In the genomic region with DNA sequence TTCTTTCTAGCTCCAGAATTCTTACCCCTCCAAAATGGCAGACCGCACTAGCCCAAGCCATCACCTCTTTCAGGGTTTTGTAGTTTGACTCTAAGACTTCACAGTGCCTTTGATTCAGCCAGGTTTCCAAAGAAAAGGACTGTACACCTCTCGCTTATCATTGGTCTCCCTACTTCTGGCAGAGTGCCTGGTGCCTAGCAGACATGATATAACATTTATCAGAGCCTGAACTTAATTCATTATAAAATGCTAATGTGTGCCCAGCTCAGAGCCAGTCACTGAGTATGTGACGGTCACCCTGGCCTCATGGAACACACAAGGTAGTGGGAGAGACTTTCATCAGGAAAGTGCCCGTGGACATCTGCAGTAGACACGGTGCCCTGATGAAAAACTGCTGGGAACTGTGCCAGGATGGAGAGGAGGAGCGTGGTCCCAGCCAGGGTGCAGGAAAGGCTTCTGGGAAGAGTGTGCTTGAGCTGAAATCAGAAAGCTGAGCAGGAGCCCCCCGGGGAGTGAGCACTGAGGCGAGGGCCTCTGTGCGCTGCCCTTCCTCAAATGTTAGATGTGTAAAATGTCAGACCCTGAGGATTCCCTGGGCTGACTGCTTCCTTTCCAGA, we compare ENCODE assay signal across 23 cellular contexts. TPM values are rescaled to one million over a fixed set of nuclear protein-coding genes. Genes with fewer than 3 reads are reported as not detected.
DNase-seq lines count a peak whose midpoint lies in the region; ATAC-seq, FAIRE-seq and TF ChIP-seq lines count a peak whose summit lies in the region.
"Had no signal": no experiment of that assay in that cellular context is flagged by ENCODE, and none has a peak within 500 bp of the region (broad histone marks: within the 10 kb centered on the region; RNA-seq: fewer than 3 reads in every experiment).

No MANE protein-coding gene starts in this region.

- H3K36me3 ChIP-seq in muscle layer of colon (ENCODE audit: insufficient read depth, low read length) = peaks cover 27% of the 10 kb centered on the region

- CTCF ChIA-PET in activated CD4-positive, alpha-beta memory T cell treated with anti-CD3 and anti-CD28 coated beads, Interleukin-2, amount 10 ng/mL, durations not matched to agents 7 days and 5 days (lab: Charles Lee) = interaction anchor here (0.6 to 0.7 kb wide), 4 partner anchors 48 to 360 kb away, joined by 3 to 4 read pairs (median 3); a partner anchor contains a TSS

- no peak for ATAC-seq in T-helper 17 cell
- ATAC-seq: activated T-cell treated with anti-CD3 and anti-CD28 coated beads, Interleukin-2, amount 50 U/mL, for 4 hours; HCT116; heart left ventricle; left lung; stimulated activated memory B cell treated with anti-CD40 and anti-IgM and Interleukin-4, amounts not matched to agents 10 μg/mL and 1 μg/mL and 100 μg/mL, for 72 hours had no signal

- no peaks in the 10 kb centered on the region for H3K9me3 Mint-ChIP-seq in activated CD4-positive, alpha-beta T cell treated with anti-CD3 and anti-CD28 coated beads, Interleukin-2, amount 10 ng/mL, durations not matched to agents 24 days and 14 days
- no peaks in the 10 kb centered on the region for H3K9me3 Mint-ChIP-seq in activated CD4-positive, alpha-beta memory T cell treated with anti-CD3 and anti-CD28 coated beads, Interleukin-2, amount 10 ng/mL, durations not matched to agents 7 days and 5 days
- H3K9me3 Mint-ChIP-seq: activated CD4-positive, alpha-beta memory T cell treated with anti-CD3 and anti-CD28 coated beads for 36 hours; activated T-cell treated with anti-CD3 and anti-CD28 coated beads, Interleukin-2, amount 50 U/mL, for 4 hours; CD4-positive, CD25-positive, alpha-beta regulatory T cell; stimulated activated memory B cell treated with anti-CD40 and anti-IgM and Interleukin-4, amounts not matched to agents 10 μg/mL and 1 μg/mL and 100 μg/mL, for 72 hours had no signal

- DNase-seq in activated CD4-positive, alpha-beta T cell treated with anti-CD3 and anti-CD28 coated beads, Interleukin-2, amount 10 ng/mL, durations not matched to agents 24 days and 14 days = no peak
- no peak for DNase-seq in activated CD4-positive, alpha-beta T cell treated with anti-CD3 and anti-CD28 coated beads, Interleukin-2, amount 50 U/mL, for 4 hours
- DNase-seq in EH (ENCODE audit: low read depth) (peak; percentile 20), T-helper 17 cell (no peak), GM12892 (ENCODE audit: insufficient read length) (no peak)
- no peak for DNase-seq in activated CD4-positive, alpha-beta memory T cell treated with anti-CD3 and anti-CD28 coated beads, Interleukin-2, amount 10 ng/mL, durations not matched to agents 7 days and 5 days
- no peak for DNase-seq in central memory CD4-positive, alpha-beta T cell
- DNase-seq: activated CD4-positive, alpha-beta memory T cell treated with anti-CD3 and anti-CD28 coated beads for 36 hours; activated T-cell treated with anti-CD3 and anti-CD28 coated beads, Interleukin-2, amount 50 U/mL, for 4 hours; brain microvascular endothelial cell; CD4-positive, CD25-positive, alpha-beta regulatory T cell; left lung; NCI-H1417 treated with DMSO at 0.1 percent for 48 hours; NCI-H82; SIG-M5; T-helper 2 cell had no signal

- H3K9me3 ChIP-seq in T-helper 17 cell (ENCODE audit: control insufficient read depth, low read length, poor library complexity, severe bottlenecking) = no peaks in the 10 kb centered on the region
- no peaks in the 10 kb centered on the region for H3K9me3 ChIP-seq in muscle layer of colon (ENCODE audit: low read length)
- H3K9me3 ChIP-seq: heart left ventricle, left lung had no signal

- peaks cover 31% of the 10 kb centered on the region for H3K4me1 Mint-ChIP-seq in activated CD4-positive, alpha-beta T cell treated with anti-CD3 and anti-CD28 coated beads, Interleukin-2, amount 10 ng/mL, durations not matched to agents 24 days and 14 days
- H3K4me1 Mint-ChIP-seq in T-helper 17 cell = peaks cover 5% of the 10 kb centered on the region
- peaks cover 18% of the 10 kb centered on the region for H3K4me1 Mint-ChIP-seq in activated CD4-positive, alpha-beta memory T cell treated with anti-CD3 and anti-CD28 coated beads, Interleukin-2, amount 10 ng/mL, durations not matched to agents 7 days and 5 days

- POLR2A ChIA-PET in activated CD4-positive, alpha-beta memory T cell treated with anti-CD3 and anti-CD28 coated beads, Interleukin-2, amount 10 ng/mL, durations not matched to agents 7 days and 5 days (lab: Charles Lee) = no interaction called here

- H3K4me1 ChIP-seq in muscle layer of colon (ENCODE audit: insufficient read depth, low read length) = peaks cover 17% of the 10 kb centered on the region

- no peak overlapping the region for H3K4me3 ChIP-seq in muscle layer of colon (ENCODE audit: low read depth in 1 of 2, low read length in 2 of 2)
- H3K4me3 ChIP-seq: heart left ventricle, left lung had no signal

- peak overlapping the region; percentile 27 for H3K27ac Mint-ChIP-seq in activated CD4-positive, alpha-beta T cell treated with anti-CD3 and anti-CD28 coated beads, Interleukin-2, amount 10 ng/mL, durations not matched to agents 24 days and 14 days
- H3K27ac Mint-ChIP-seq in T-helper 17 cell = peak overlapping the region; percentile 75
- no peak overlapping the region for H3K27ac Mint-ChIP-seq in activated CD4-positive, alpha-beta memory T cell treated with anti-CD3 and anti-CD28 coated beads, Interleukin-2, amount 10 ng/mL, durations not matched to agents 7 days and 5 days

- no peaks in the 10 kb centered on the region for H3K27me3 Mint-ChIP-seq in activated CD4-positive, alpha-beta T cell treated with anti-CD3 and anti-CD28 coated beads, Interleukin-2, amount 10 ng/mL, durations not matched to agents 24 days and 14 days
- H3K27me3 Mint-ChIP-seq in T-helper 17 cell = no peaks in the 10 kb centered on the region
- no peaks in the 10 kb centered on the region for H3K27me3 Mint-ChIP-seq in activated CD4-positive, alpha-beta memory T cell treated with anti-CD3 and anti-CD28 coated beads, Interleukin-2, amount 10 ng/mL, durations not matched to agents 7 days and 5 days
- H3K27me3 Mint-ChIP-seq: activated CD4-positive, alpha-beta memory T cell treated with anti-CD3 and anti-CD28 coated beads for 36 hours; progenitor cell of endocrine pancreas; stimulated activated memory B cell treated with anti-CD40 and anti-IgM and Interleukin-4, amounts not matched to agents 10 μg/mL and 1 μg/mL and 100 μg/mL, for 72 hours had no signal

- TF ChIP-seq POLR2A in GM12892 (IDR thresholded peaks at IDR 0.05; ENCODE audit: low read depth, low read length) = no peak

- peaks cover 52% of the 10 kb centered on the region for H3K36me3 Mint-ChIP-seq in activated CD4-positive, alpha-beta T cell treated with anti-CD3 and anti-CD28 coated beads, Interleukin-2, amount 10 ng/mL, durations not matched to agents 24 days and 14 days (ENCODE audit: low read depth)
- peaks cover 4% of the 10 kb centered on the region for H3K36me3 Mint-ChIP-seq in T-helper 17 cell (ENCODE audit: low read depth)
- H3K36me3 Mint-ChIP-seq in activated CD4-positive, alpha-beta memory T cell treated with anti-CD3 and anti-CD28 coated beads, Interleukin-2, amount 10 ng/mL, durations not matched to agents 7 days and 5 days (ENCODE audit: low read depth) = peaks cover 21% of the 10 kb centered on the region

- H3K4me3 Mint-ChIP-seq in activated CD4-positive, alpha-beta T cell treated with anti-CD3 and anti-CD28 coated beads, Interleukin-2, amount 10 ng/mL, durations not matched to agents 24 days and 14 days = no peak overlapping the region
- H3K4me3 Mint-ChIP-seq in T-helper 17 cell = no peak overlapping the region
- no peak overlapping the region for H3K4me3 Mint-ChIP-seq in activated CD4-positive, alpha-beta memory T cell treated with anti-CD3 and anti-CD28 coated beads, Interleukin-2, amount 10 ng/mL, durations not matched to agents 7 days and 5 days
- H3K4me3 Mint-ChIP-seq: activated CD4-positive, alpha-beta memory T cell treated with anti-CD3 and anti-CD28 coated beads for 36 hours; activated T-cell treated with anti-CD3 and anti-CD28 coated beads, Interleukin-2, amount 50 U/mL, for 4 hours; stimulated activated memory B cell treated with anti-CD40 and anti-IgM and Interleukin-4, amounts not matched to agents 10 μg/mL and 1 μg/mL and 100 μg/mL, for 72 hours had no signal

- peak overlapping the region; percentile 32 for H3K27ac ChIP-seq in muscle layer of colon (ENCODE audit: low read depth, low read length)
- H3K27ac ChIP-seq: brain microvascular endothelial cell, heart left ventricle, left lung, VCaP had no signal

- H3K27me3 ChIP-seq in muscle layer of colon (ENCODE audit: control insufficient read depth in 1 of 2, insufficient read depth in 2 of 2, low read length in 2 of 2) = no peaks in the 10 kb centered on the region
- H3K27me3 ChIP-seq: brain microvascular endothelial cell, heart left ventricle, left lung had no signal

- no peak overlapping the region for H3K9ac ChIP-seq in muscle layer of colon (ENCODE audit: low read length)

- FAIRE-seq in GM12892 (lab: Jason Lieb, UNC) = no peak

- intact Hi-C loops in activated CD4-positive, alpha-beta T cell treated with anti-CD3 and anti-CD28 coated beads, Interleukin-2, amount 10 ng/mL, durations not matched to agents 24 days and 14 days (cut with micrococcal nuclease) = no loop called here

RNA-seq across cellular contexts. Expression of a gene that starts 34.3 kb away (rescaled TPM):
- total RNA-seq in activated CD4-positive, alpha-beta T cell treated with anti-CD3 and anti-CD28 coated beads, Interleukin-2, amount 10 ng/mL, durations not matched to agents 24 days and 14 days = 46.4 and 51.6 TPM in 2 replicates
- 10 to 100 TPM; 64.7 to 66.3 TPM for total RNA-seq in T-helper 17 cell
- 100 to 1,000 TPM; 238 to 240 TPM for total RNA-seq in activated CD4-positive, alpha-beta memory T cell treated with anti-CD3 and anti-CD28 coated beads, Interleukin-2, amount 10 ng/mL, durations not matched to agents 7 days and 5 days
- polyA plus RNA-seq in GM12892 (2012; ENCODE audit: missing spikeins) = 125 TPM
- polyA plus RNA-seq: neural cell had no signal
